9 cellular contexts compared by ENCODE assay signal in genomic region chr1:25903986-25904385, GRCh38. TPM values are rescaled to one million over a fixed set of nuclear protein-coding genes. Genes with fewer than 3 reads are reported as not detected.
DNase-seq lines count a peak whose midpoint lies in the region; TF ChIP-seq lines count a peak whose summit lies in the region.
"Had no signal": no experiment of that assay in that cellular context is flagged by ENCODE, and none has a peak within 500 bp of the region (broad histone marks: within the 10 kb centered on the region; RNA-seq: fewer than 3 reads in every experiment).

No MANE protein-coding gene starts in this region.

- H3K9me3 ChIP-seq in MG63 (no peaks in the 10 kb centered on the region), neural cell (ENCODE audit: low read length) (no peaks in the 10 kb centered on the region), Caco-2 (no peaks in the 10 kb centered on the region)

- POLR2A ChIA-PET in Caco-2 (lab: Charles Lee): interaction anchor here (0.7 kb wide), 1 partner anchor 63 kb away, joined by 5 read pairs; no protein-coding TSS in a partner anchor

- DNase-seq in GM06990 (ENCODE audit: extremely low read depth, insufficient read length) (no peak), MG63 (no peak), brain microvascular endothelial cell (no peak), NCI-H510A treated with DMSO at 0.1 percent for 48 hours (lab: John Stamatoyannopoulos, UW) (no peak), Caco-2 (no peak), G401 (ENCODE audit: low spot score) (no peak)
- DNase-seq in stimulated activated CD4-positive, alpha-beta T cell treated with anti-CD3 and anti-CD28 coated beads, Interleukin-4, amount 100 ng/mL, for 1 hour: no peak
- DNase-seq: H7 had no signal

- no peaks in the 10 kb centered on the region; the same call in 1 of the 2 replicates for H3K4me1 ChIP-seq in Caco-2

- H3K36me3 ChIP-seq in GM06990 (ENCODE audit: control insufficient read depth, insufficient read depth, low read length) (peaks cover 6% of the 10 kb centered on the region), MG63 (peaks cover 56% of the 10 kb centered on the region), brain microvascular endothelial cell (replicated peaks) (peaks cover 13% of the 10 kb centered on the region), neural cell (ENCODE audit: insufficient read depth, low read length) (peaks cover 14% of the 10 kb centered on the region), Caco-2 (ENCODE audit: control insufficient read depth, insufficient read depth, low read length) (peaks cover 1% of the 10 kb centered on the region; the same call in 1 of the 2 replicates)

- H3K4me3 Mint-ChIP-seq in Caco-2 (ENCODE audit: unreplicated experiment): no peak overlapping the region

- H2AFZ ChIP-seq in neural cell (ENCODE audit: low read depth, low read length): no peak overlapping the region

- in situ Hi-C loops in brain microvascular endothelial cell (cut with HindIII; ENCODE audit: low pct_ligation_motif_present, low sequenced_read_pairs): no loop called here
- in situ Hi-C loops in G401 (cut with HindIII; ENCODE audit: low sequenced_read_pairs): no loop called here

- no peaks in the 10 kb centered on the region for H3K27me3 Mint-ChIP-seq in Caco-2 (ENCODE audit: insufficient read depth, unreplicated experiment)

- peaks cover 42% of the 10 kb centered on the region for H3K36me3 Mint-ChIP-seq in Caco-2 (ENCODE audit: insufficient read depth, unreplicated experiment)

- H3K79me2 ChIP-seq in neural cell (replicated peaks; ENCODE audit: insufficient read depth, low read length): peaks cover 67% of the 10 kb centered on the region

- H3F3A ChIP-seq in neural cell (ENCODE audit: insufficient read depth, low read length, poor library complexity, severe bottlenecking): no peaks in the 10 kb centered on the region

- H3K27ac Mint-ChIP-seq in Caco-2 (ENCODE audit: unreplicated experiment): no peak overlapping the region

- peaks cover 41% of the 10 kb centered on the region for H4K20me1 ChIP-seq in neural cell (ENCODE audit: insufficient read depth)

- H3K27ac ChIP-seq in brain microvascular endothelial cell (no peak overlapping the region), neural cell (ENCODE audit: low read length) (peak overlapping the region; percentile 94)

- TF ChIP-seq CTCF in GM06990 (IDR thresholded peaks at IDR 0.05; ENCODE audit: insufficient read depth, low read length, poor library complexity, severe bottlenecking) (no peak), brain microvascular endothelial cell (IDR thresholded peaks at IDR 0.05; ENCODE audit: low read depth, low read length, missing control alignments) (no peak), neural cell (IDR thresholded peaks at IDR 0.05; ENCODE audit: poor library complexity, severe bottlenecking) (no peak), Caco-2 (IDR thresholded peaks at IDR 0.05; ENCODE audit: insufficient read depth in 1 of 2, low read depth in 1 of 2, low read length in 1 of 2, severe bottlenecking in 1 of 2, unreplicated experiment in 1 of 2) (no peak)

- TF ChIP-seq EP300 in neural cell (conservative IDR thresholded peaks at IDR 0.05; ENCODE audit: poor library complexity, severe bottlenecking): no peak

- peak overlapping the region; percentile 99 for H3K9ac ChIP-seq in neural cell (ENCODE audit: low read length)

- CTCF ChIA-PET in Caco-2 (lab: Charles Lee): interaction anchor here (0.9 kb wide), 1 partner anchor 8 kb away, joined by 5 read pairs; no protein-coding TSS in a partner anchor

- peak overlapping the region; percentile 95 for H3K4me2 ChIP-seq in neural cell (ENCODE audit: low read length)

- H3K27me3 ChIP-seq in GM06990 (replicated peaks; ENCODE audit: control insufficient read depth, insufficient read depth, low read length): no peaks in the 10 kb centered on the region
- H3K27me3 ChIP-seq in MG63: no peaks in the 10 kb centered on the region
- H3K27me3 ChIP-seq in brain microvascular endothelial cell (replicated peaks): no peaks in the 10 kb centered on the region
- H3K27me3 ChIP-seq in neural cell (ENCODE audit: insufficient read depth, low read depth, low read length): no peaks in the 10 kb centered on the region
- H3K27me3 ChIP-seq in Caco-2 (replicated peaks; ENCODE audit: control insufficient read depth, insufficient read depth, low read length): no peaks in the 10 kb centered on the region

- peak overlapping the region; percentile 27; the same call in 1 of the 2 replicates for H3K4me3 ChIP-seq in GM06990 (replicated peaks; ENCODE audit: low read depth, low read length)
- H3K4me3 ChIP-seq in MG63: peak overlapping the region; percentile 99
- peak overlapping the region; percentile 80 for H3K4me3 ChIP-seq in brain microvascular endothelial cell (ENCODE audit: low read depth, low read length)
- H3K4me3 ChIP-seq in neural cell (ENCODE audit: low read length): peak overlapping the region; percentile 90
- no peak overlapping the region for H3K4me3 ChIP-seq in Caco-2 (ENCODE audit: low read depth, low read length)

- no TSS peak for BruUV-seq in Caco-2 (replicated peaks; lab: Mats Ljungman, UMichigan)

- no peaks in the 10 kb centered on the region for H3K9me2 ChIP-seq in neural cell (ENCODE audit: insufficient read depth, low read length)

- H3K9me3 Mint-ChIP-seq in Caco-2 (ENCODE audit: unreplicated experiment): no peaks in the 10 kb centered on the region

- intact Hi-C loops in Caco-2 (cut with micrococcal nuclease; ENCODE audit: unreplicated experiment): no loop called here

- H3K4me1 Mint-ChIP-seq in Caco-2 (ENCODE audit: low read depth, unreplicated experiment): peaks cover 7% of the 10 kb centered on the region

- no peak for TF ChIP-seq RAD21 in neural cell (conservative IDR thresholded peaks at IDR 0.05)

TF ChIP-seq in neural cell, 6 proteins besides CTCF, POLR2A, EP300 and RAD21:
- TF ChIP-seq EZH2 (IDR thresholded peaks at IDR 0.05; ENCODE audit: borderline replicate concordance, insufficient read depth, low read length, poor library complexity, severe bottlenecking): no peak
- no peak for TF ChIP-seq TAF1 (IDR thresholded peaks at IDR 0.05; ENCODE audit: low read depth)
- no peak for TF ChIP-seq SMC3 (conservative IDR thresholded peaks at IDR 0.05; ENCODE audit: poor library complexity)
- TF ChIP-seq, protein P1, sequence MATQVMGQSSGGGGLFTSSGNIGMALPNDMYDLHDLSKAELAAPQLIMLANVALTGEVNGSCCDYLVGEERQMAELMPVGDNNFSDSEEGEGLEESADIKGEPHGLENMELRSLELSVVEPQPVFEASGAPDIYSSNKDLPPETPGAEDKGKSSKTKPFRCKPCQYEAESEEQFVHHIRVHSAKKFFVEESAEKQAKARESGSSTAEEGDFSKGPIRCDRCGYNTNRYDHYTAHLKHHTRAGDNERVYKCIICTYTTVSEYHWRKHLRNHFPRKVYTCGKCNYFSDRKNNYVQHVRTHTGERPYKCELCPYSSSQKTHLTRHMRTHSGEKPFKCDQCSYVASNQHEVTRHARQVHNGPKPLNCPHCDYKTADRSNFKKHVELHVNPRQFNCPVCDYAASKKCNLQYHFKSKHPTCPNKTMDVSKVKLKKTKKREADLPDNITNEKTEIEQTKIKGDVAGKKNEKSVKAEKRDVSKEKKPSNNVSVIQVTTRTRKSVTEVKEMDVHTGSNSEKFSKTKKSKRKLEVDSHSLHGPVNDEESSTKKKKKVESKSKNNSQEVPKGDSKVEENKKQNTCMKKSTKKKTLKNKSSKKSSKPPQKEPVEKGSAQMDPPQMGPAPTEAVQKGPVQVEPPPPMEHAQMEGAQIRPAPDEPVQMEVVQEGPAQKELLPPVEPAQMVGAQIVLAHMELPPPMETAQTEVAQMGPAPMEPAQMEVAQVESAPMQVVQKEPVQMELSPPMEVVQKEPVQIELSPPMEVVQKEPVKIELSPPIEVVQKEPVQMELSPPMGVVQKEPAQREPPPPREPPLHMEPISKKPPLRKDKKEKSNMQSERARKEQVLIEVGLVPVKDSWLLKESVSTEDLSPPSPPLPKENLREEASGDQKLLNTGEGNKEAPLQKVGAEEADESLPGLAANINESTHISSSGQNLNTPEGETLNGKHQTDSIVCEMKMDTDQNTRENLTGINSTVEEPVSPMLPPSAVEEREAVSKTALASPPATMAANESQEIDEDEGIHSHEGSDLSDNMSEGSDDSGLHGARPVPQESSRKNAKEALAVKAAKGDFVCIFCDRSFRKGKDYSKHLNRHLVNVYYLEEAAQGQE (IDR thresholded peaks at IDR 0.05; ENCODE audit: borderline replicate concordance): no peak
- no peak for TF ChIP-seq MXI1 (conservative IDR thresholded peaks at IDR 0.05; ENCODE audit: poor library complexity, severe bottlenecking)
TF ChIP-seq in neural cell: peak in this region for 0.

RNA-seq across cellular contexts. Expression of gene STMN1, which starts 2.2 kb away (rescaled TPM):
- 85.4 and 116 TPM in 2 replicates for total RNA-seq in MG63 (2014; rRNA removed; shearing (Covaris generic); ENCODE audit: low replicate concordance)
- 1,834 and 1,950 TPM in 2 replicates for polyA plus RNA-seq in neural cell
- polyA minus RNA-seq in neural cell: 377 and 462 TPM in 2 replicates
- 188 and 207 TPM in 2 replicates for total RNA-seq in Caco-2 (2022)
- 130 and 147 TPM in 2 replicates for total RNA-seq in G401 (2014; rRNA removed; shearing (Covaris generic))

RNA-seq across cellular contexts. Expression of gene PAQR7, which starts 28.5 kb away (rescaled TPM):
- 3.8 and 8.3 TPM in 2 replicates for total RNA-seq in MG63 (2014; rRNA removed; shearing (Covaris generic); ENCODE audit: low replicate concordance)
- polyA plus RNA-seq in neural cell: 2.9 and 4.1 TPM in 2 replicates
- 4.6 and 4.9 TPM in 2 replicates for polyA minus RNA-seq in neural cell
- total RNA-seq in Caco-2 (2022): 22.3 and 26.0 TPM in 2 replicates
- 17.4 and 18.3 TPM in 2 replicates for total RNA-seq in G401 (2014; rRNA removed; shearing (Covaris generic))

RNA-seq across cellular contexts. Expression of gene AUNIP, which starts 44.7 kb away (rescaled TPM):
- 10.3 and 20.6 TPM in 2 replicates for total RNA-seq in MG63 (2014; rRNA removed; shearing (Covaris generic); ENCODE audit: low replicate concordance)
- 0.48 TPM in 1 of 2 replicates, not detected in the other for polyA plus RNA-seq in neural cell
- 0.58 TPM in 1 of 2 replicates, not detected in the other for polyA minus RNA-seq in neural cell
- 12.3 and 16.8 TPM in 2 replicates for total RNA-seq in Caco-2 (2022)
- total RNA-seq in G401 (2014; rRNA removed; shearing (Covaris generic)): 28.9 and 29.4 TPM in 2 replicates
